In genomic region chr1:153023109-153023508, GRCh38 we compare ENCODE assay signal across 1 cellular context.
TF ChIP-seq lines count a peak whose summit lies in the region.

No MANE protein-coding gene starts in this region.

TF ChIP-seq in GM23338, 12 proteins besides CTCF, POLR2A, EP300 and RAD21 (continued from another document):
- TF ChIP-seq ZNF462 (CRISPR knock-in tag; IDR thresholded peaks at IDR 0.05) (no peak), ZNF331 (CRISPR knock-in tag; IDR thresholded peaks at IDR 0.05; ENCODE audit: low read depth) (no peak), NANOG (IDR thresholded peaks at IDR 0.05; ENCODE audit: borderline replicate concordance) (no peak), POLR2AphosphoS5 (IDR thresholded peaks at IDR 0.05; ENCODE audit: low read depth) (no peak), STAT1 (IDR thresholded peaks at IDR 0.05; ENCODE audit: unreplicated experiment) (no peak), ZNF114 (CRISPR knock-in tag; IDR thresholded peaks at IDR 0.05) (no peak), EZH2 (IDR thresholded peaks at IDR 0.05; ENCODE audit: low read depth, unreplicated experiment) (no peak), EZH2phosphoT487 (IDR thresholded peaks at IDR 0.05; ENCODE audit: unreplicated experiment) (no peak), ETS1 (IDR thresholded peaks at IDR 0.05) (no peak)
- TF ChIP-seq, protein P1, sequence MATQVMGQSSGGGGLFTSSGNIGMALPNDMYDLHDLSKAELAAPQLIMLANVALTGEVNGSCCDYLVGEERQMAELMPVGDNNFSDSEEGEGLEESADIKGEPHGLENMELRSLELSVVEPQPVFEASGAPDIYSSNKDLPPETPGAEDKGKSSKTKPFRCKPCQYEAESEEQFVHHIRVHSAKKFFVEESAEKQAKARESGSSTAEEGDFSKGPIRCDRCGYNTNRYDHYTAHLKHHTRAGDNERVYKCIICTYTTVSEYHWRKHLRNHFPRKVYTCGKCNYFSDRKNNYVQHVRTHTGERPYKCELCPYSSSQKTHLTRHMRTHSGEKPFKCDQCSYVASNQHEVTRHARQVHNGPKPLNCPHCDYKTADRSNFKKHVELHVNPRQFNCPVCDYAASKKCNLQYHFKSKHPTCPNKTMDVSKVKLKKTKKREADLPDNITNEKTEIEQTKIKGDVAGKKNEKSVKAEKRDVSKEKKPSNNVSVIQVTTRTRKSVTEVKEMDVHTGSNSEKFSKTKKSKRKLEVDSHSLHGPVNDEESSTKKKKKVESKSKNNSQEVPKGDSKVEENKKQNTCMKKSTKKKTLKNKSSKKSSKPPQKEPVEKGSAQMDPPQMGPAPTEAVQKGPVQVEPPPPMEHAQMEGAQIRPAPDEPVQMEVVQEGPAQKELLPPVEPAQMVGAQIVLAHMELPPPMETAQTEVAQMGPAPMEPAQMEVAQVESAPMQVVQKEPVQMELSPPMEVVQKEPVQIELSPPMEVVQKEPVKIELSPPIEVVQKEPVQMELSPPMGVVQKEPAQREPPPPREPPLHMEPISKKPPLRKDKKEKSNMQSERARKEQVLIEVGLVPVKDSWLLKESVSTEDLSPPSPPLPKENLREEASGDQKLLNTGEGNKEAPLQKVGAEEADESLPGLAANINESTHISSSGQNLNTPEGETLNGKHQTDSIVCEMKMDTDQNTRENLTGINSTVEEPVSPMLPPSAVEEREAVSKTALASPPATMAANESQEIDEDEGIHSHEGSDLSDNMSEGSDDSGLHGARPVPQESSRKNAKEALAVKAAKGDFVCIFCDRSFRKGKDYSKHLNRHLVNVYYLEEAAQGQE (IDR thresholded peaks at IDR 0.05; ENCODE audit: unreplicated experiment) = no peak
